Comparison of ENCODE assay signal across 22 cellular contexts in genomic region chr1:92774407-92774806, GRCh38. TPM values are rescaled to one million over a fixed set of nuclear protein-coding genes. Genes with fewer than 3 reads are reported as not detected.
A peak's percentile ranks its signal among the peaks of the same experiment; 100 is the strongest.
DNase-seq lines count a peak whose midpoint lies in the region; ATAC-seq and TF ChIP-seq lines count a peak whose summit lies in the region.
"Had no signal": no experiment of that assay in that cellular context is flagged by ENCODE, and none has a peak within 500 bp of the region (broad histone marks: within the 10 kb centered on the region; RNA-seq: fewer than 3 reads in every experiment).

No MANE protein-coding gene starts in this region.

- CTCF ChIA-PET in HEK293 (lab: Yijun Ruan, JAX) = interaction anchor here (0.8 to 1.4 kb wide), 3 partner anchors 9 to 43 kb away, joined by 3 to 4 read pairs (median 3); no protein-coding TSS in a partner anchor
- CTCF ChIA-PET in activated CD4-positive, alpha-beta memory T cell treated with anti-CD3 and anti-CD28 coated beads for 36 hours (lab: Charles Lee) = interaction anchor here (1.3 kb wide), 1 partner anchor 25 kb away, joined by 4 read pairs; no protein-coding TSS in a partner anchor

- 41 to 72% methylated on average over 1 of the region's 1 CpG for WGBS in aorta, 2 donors

- peak overlapping the region; percentile 27 for H3K27ac Mint-ChIP-seq in progenitor cell of endocrine pancreas
- H3K27ac Mint-ChIP-seq in activated CD4-positive, alpha-beta memory T cell treated with anti-CD3 and anti-CD28 coated beads for 36 hours = no peak overlapping the region
- H3K27ac Mint-ChIP-seq: CD4-positive, alpha-beta memory T cell had no signal

- 0 out of 2 replicates have a peak overlapping the region, but pooled peaks have one; percentile 26 for H3K9ac ChIP-seq in iPS-20b (ENCODE audit: low read depth, low read length)
- H3K9ac ChIP-seq: KMS-11, SK-N-SH had no signal

- peaks cover 3% of the 10 kb centered on the region for H3K9me3 Mint-ChIP-seq in progenitor cell of endocrine pancreas (ENCODE audit: low read depth)
- H3K9me3 Mint-ChIP-seq in activated CD4-positive, alpha-beta memory T cell treated with anti-CD3 and anti-CD28 coated beads for 36 hours = no peaks in the 10 kb centered on the region

- peaks cover 8% of the 10 kb centered on the region for H3K36me3 Mint-ChIP-seq in progenitor cell of endocrine pancreas (ENCODE audit: insufficient read depth)
- no peaks in the 10 kb centered on the region for H3K36me3 Mint-ChIP-seq in activated CD4-positive, alpha-beta memory T cell treated with anti-CD3 and anti-CD28 coated beads for 36 hours
- H3K36me3 Mint-ChIP-seq: CD4-positive, alpha-beta memory T cell had no signal

- peaks cover 9% of the 10 kb centered on the region for H3K4me1 Mint-ChIP-seq in progenitor cell of endocrine pancreas (ENCODE audit: low read depth)
- H3K4me1 Mint-ChIP-seq in activated CD4-positive, alpha-beta memory T cell treated with anti-CD3 and anti-CD28 coated beads for 36 hours (ENCODE audit: low read depth) = no peaks in the 10 kb centered on the region

- no peak overlapping the region for H3K4me3 ChIP-seq in HEK293 (ENCODE audit: low read depth, low read length)
- no peak overlapping the region; the same call in 1 of the 2 replicates for H3K4me3 ChIP-seq in iPS-20b (ENCODE audit: low read length)
- no peak overlapping the region for H3K4me3 ChIP-seq in aorta (ENCODE audit: low read length in 2 of 2)

- intact Hi-C loops in activated CD4-positive, alpha-beta memory T cell treated with anti-CD3 and anti-CD28 coated beads for 36 hours (cut with micrococcal nuclease) = no loop called here
- intact Hi-C loops in aorta (cut with DNase I) (no loop called here), left ventricle myocardium superior (cut with micrococcal nuclease) (no loop called here)

- DNase-seq in caudate nucleus (lab: John Stamatoyannopoulos, UW) (no peak), progenitor cell of endocrine pancreas (ENCODE audit: low spot score, unreplicated experiment) (no peak), aorta (no peak), left ventricle myocardium superior (no peak)
- no peak for DNase-seq in activated CD4-positive, alpha-beta memory T cell treated with anti-CD3 and anti-CD28 coated beads for 36 hours
- DNase-seq: 8988T; BE2C; Calu3; CD4-positive, alpha-beta memory T cell; NCI-H1048; NCI-H1436 treated with DMSO at 0.1 percent for 48 hours; NCI-H2081 treated with DMSO at 0.1 percent for 48 hours; NCI-H524 treated with DMSO at 0.1 percent for 48 hours; SK-N-SH had no signal

- H3K27ac ChIP-seq in HEK293 (ENCODE audit: extremely low read depth, low read depth, low read length) (no peak overlapping the region), caudate nucleus (ENCODE audit: low read depth, low read length) (peak overlapping the region; percentile 7), iPS-20b (ENCODE audit: low read length) (no peak overlapping the region), aorta (ENCODE audit: low read depth in 1 of 2, low read length in 2 of 2) (no peak overlapping the region)
- H3K27ac ChIP-seq: KMS-11 had no signal

- POLR2A ChIA-PET in HEK293 (lab: Yijun Ruan, JAX) = no interaction called here
- POLR2A ChIA-PET in activated CD4-positive, alpha-beta memory T cell treated with anti-CD3 and anti-CD28 coated beads for 36 hours (lab: Charles Lee) = no interaction called here

- H3K4me1 ChIP-seq in HEK293 (ENCODE audit: control insufficient read depth, insufficient read depth, low read length) = peaks cover 8% of the 10 kb centered on the region; the same call in 1 of the 2 replicates
- H3K4me1 ChIP-seq in iPS-20b (ENCODE audit: insufficient read depth, low read length) = peaks cover 7% of the 10 kb centered on the region
- peaks cover 3% of the 10 kb centered on the region in 2 donors for H3K4me1 ChIP-seq in aorta (ENCODE audit: control insufficient read depth in 1 of 2, insufficient read depth in 2 of 2, low read length in 2 of 2)
- H3K4me1 ChIP-seq: BE2C had no signal

- H3K4me3 Mint-ChIP-seq in progenitor cell of endocrine pancreas (ENCODE audit: low read depth) = no peak overlapping the region
- H3K4me3 Mint-ChIP-seq in activated CD4-positive, alpha-beta memory T cell treated with anti-CD3 and anti-CD28 coated beads for 36 hours = no peak overlapping the region
- H3K4me3 Mint-ChIP-seq: CD4-positive, alpha-beta memory T cell had no signal

- H3K9me3 ChIP-seq in HEK293 (ENCODE audit: control insufficient read depth, insufficient read depth, low read depth, low read length) = no peaks in the 10 kb centered on the region
- no peaks in the 10 kb centered on the region for H3K9me3 ChIP-seq in iPS-20b (ENCODE audit: insufficient read depth, low read depth, low read length)
- H3K9me3 ChIP-seq in aorta (ENCODE audit: control insufficient read depth, low read length) = no peaks in the 10 kb centered on the region
- H3K9me3 ChIP-seq: BE2C, SK-N-SH had no signal

- TF ChIP-seq CTCF in HEK293 (tag by site-specific recombination; IDR thresholded peaks at IDR 0.05) (no peak), progenitor cell of endocrine pancreas (IDR thresholded peaks at IDR 0.05; ENCODE audit: unreplicated experiment) (no peak)

- H3K36me3 ChIP-seq in HEK293 (ENCODE audit: control insufficient read depth in 2 of 2, insufficient read depth in 1 of 2, low read length in 2 of 2) = no peaks in the 10 kb centered on the region
- no peaks in the 10 kb centered on the region for H3K36me3 ChIP-seq in iPS-20b (ENCODE audit: insufficient read depth, low read depth, low read length)
- H3K36me3 ChIP-seq in aorta (ENCODE audit: control insufficient read depth in 1 of 2, insufficient read depth in 2 of 2, low read length in 1 of 2) = no peaks in the 10 kb centered on the region
- H3K36me3 ChIP-seq: BE2C had no signal

- no peak for ATAC-seq in aorta (ENCODE audit: low FRiP score)
- no peak for ATAC-seq in GM21381 (IDR thresholded peaks at IDR 0.05; ENCODE audit: unreplicated experiment)
- no peak for ATAC-seq in left ventricle myocardium superior
- ATAC-seq: HCT116, HepG2, Panc1, Right ventricle myocardium inferior had no signal

- no peaks in the 10 kb centered on the region for H3K27me3 Mint-ChIP-seq in progenitor cell of endocrine pancreas
- H3K27me3 Mint-ChIP-seq in activated CD4-positive, alpha-beta memory T cell treated with anti-CD3 and anti-CD28 coated beads for 36 hours = peaks cover 26% of the 10 kb centered on the region

- H3K27me3 ChIP-seq in iPS-20b (ENCODE audit: insufficient read depth, low read length) (no peaks in the 10 kb centered on the region), aorta (ENCODE audit: control insufficient read depth in 1 of 2, insufficient read depth in 2 of 2, low read length in 1 of 2) (no peaks in the 10 kb centered on the region)
- H3K27me3 ChIP-seq: BE2C had no signal

TF ChIP-seq in HEK293, 187 proteins besides CTCF, POLR2A, EP300 and RAD21:
- no peak for TF ChIP-seq ZNF416 (tag by site-specific recombination; IDR thresholded peaks at IDR 0.05)
- TF ChIP-seq PRDM6 (tag by site-specific recombination; IDR thresholded peaks at IDR 0.05) = peak; percentile 32; the same call in 1 of the 2 replicates
- TF ChIP-seq ZNF214 (tag by site-specific recombination; IDR thresholded peaks at IDR 0.05; ENCODE audit: borderline replicate concordance) = 0 out of 2 replicates have a peak, but pooled peaks have one; percentile 65

RNA-seq across cellular contexts. Expression of gene EVI5, which starts 10.5 kb away (rescaled TPM):
- 30.3 and 32.1 TPM in 2 replicates for total RNA-seq in progenitor cell of endocrine pancreas
- total RNA-seq in activated CD4-positive, alpha-beta memory T cell treated with anti-CD3 and anti-CD28 coated beads for 36 hours = 10 to 100 TPM; 36.0 to 37.2 TPM
- 10 to 100 TPM; 47.5 to 54.7 TPM for total RNA-seq in aorta
- polyA plus RNA-seq in aorta = 10 to 100 TPM in 1 of 2 donors, 1 to 10 TPM in 1; 8.3 to 10.5 TPM
- 21.2 TPM for total RNA-seq in left ventricle myocardium superior

RNA-seq across cellular contexts. Expression of gene RPL5, which starts 57.4 kb away (rescaled TPM):
- total RNA-seq in progenitor cell of endocrine pancreas (1,364 and 1,423 TPM in 2 replicates), aorta (100 to 1,000 TPM; 778 to 824 TPM), left ventricle myocardium superior (533 TPM)
- total RNA-seq in activated CD4-positive, alpha-beta memory T cell treated with anti-CD3 and anti-CD28 coated beads for 36 hours = 1,000 to 10,000 TPM; 1,530 to 1,539 TPM
- polyA plus RNA-seq in aorta = 1,000 to 10,000 TPM; 1,953 to 3,435 TPM
